Comparison of ENCODE assay signal across 23 cellular contexts in genomic region chr7:45202618-45203017, GRCh38. TPM values are rescaled to one million over a fixed set of nuclear protein-coding genes. Genes with fewer than 3 reads are reported as not detected.
"Had no signal": no experiment of that assay in that cellular context is flagged by ENCODE, and none has a peak within 500 bp of the region (broad histone marks: within the 10 kb centered on the region; RNA-seq: fewer than 3 reads in every experiment).

No MANE protein-coding gene starts in this region.

- H3K27ac ChIP-seq: suprapubic skin, vagina had no signal

- DNase-seq: activated B cell treated with CpG ODN at 0.5 μM for 24 hours; activated CD4-positive, alpha-beta T cell treated with anti-CD3 and anti-CD28 coated beads for 48 hours; activated CD8-positive, alpha-beta memory T cell treated with anti-CD3 and anti-CD28 coated beads for 24 hours; activated CD8-positive, alpha-beta memory T cell treated with anti-CD3 and anti-CD28 coated beads, Interleukin-2, amount 50 U/mL, for 48 hours; activated effector memory CD4-positive, alpha-beta T cell treated with anti-CD3 and anti-CD28 coated beads, Interleukin-2, amount 50 U/mL, for 16 hours; activated T-cell treated with anti-CD3 and anti-CD28 coated beads, Interleukin-2, amount 50 U/mL, for 48 hours; adrenal gland; immature natural killer cell; lower lobe of right lung; nucleus accumbens; stimulated activated CD4-positive, alpha-beta T cell treated with anti-CD3 and anti-CD28 coated beads, Interleukin-12 subunit alpha, Interleukin-12 subunit beta, amount 100 ng/mL, for 4 hours; stimulated activated CD4-positive, alpha-beta T cell treated with anti-CD3 and anti-CD28 coated beads, Interleukin-1b, Interleukin-23, amount 100 ng/mL, for 48 hours; trophoblast cell had no signal

- H3K4me1 Mint-ChIP-seq: immature natural killer cell, nephron had no signal

- H3K9me3 Mint-ChIP-seq: activated B cell treated with CpG ODN at 0.5 μM for 24 hours; activated naive CD4-positive, alpha-beta T cell treated with anti-CD3 and anti-CD28 coated beads, Interleukin-2, amount 50 U/mL, for 24 hours; dendritic cell treated with granulocyte-macrophage colony-stimulating factor and Interleukin-4, amounts not matched to agents 40 ng/mL and 50 ng/mL, for 4 days; immature natural killer cell; nephron; stimulated activated naive CD8-positive, alpha-beta T cell treated with anti-CD3 and anti-CD28 coated beads, Interleukin-15, Interleukin-2, amounts not matched to agents 100 ng/mL and 50 ng/mL, for 24 hours had no signal

- H3K36me3 ChIP-seq: adrenal gland, lower lobe of right lung, suprapubic skin, vagina had no signal

- H3K4me1 ChIP-seq: adrenal gland had no signal

- H3K27me3 ChIP-seq: adrenal gland, suprapubic skin, vagina had no signal

- H3K9me3 ChIP-seq: adrenal gland, lower lobe of right lung, suprapubic skin, vagina had no signal

- H3K4me3 ChIP-seq: adrenal gland, lower lobe of right lung, suprapubic skin, vagina had no signal

- H3K4me3 Mint-ChIP-seq: activated B cell treated with CpG ODN at 0.5 μM for 24 hours; activated naive CD4-positive, alpha-beta T cell treated with anti-CD3 and anti-CD28 coated beads, Interleukin-2, amount 50 U/mL, for 24 hours; dendritic cell treated with granulocyte-macrophage colony-stimulating factor and Interleukin-4, amounts not matched to agents 40 ng/mL and 50 ng/mL, for 4 days; immature natural killer cell; nephron; stimulated activated naive CD8-positive, alpha-beta T cell treated with anti-CD3 and anti-CD28 coated beads, Interleukin-15, Interleukin-2, amounts not matched to agents 100 ng/mL and 50 ng/mL, for 24 hours had no signal

- H3K27ac Mint-ChIP-seq: activated B cell treated with CpG ODN at 0.5 μM for 24 hours; dendritic cell treated with granulocyte-macrophage colony-stimulating factor and Interleukin-4, amounts not matched to agents 40 ng/mL and 50 ng/mL, for 4 days; immature natural killer cell; nephron; progenitor cell of endocrine pancreas had no signal

RNA-seq across cellular contexts. Expression of gene RAMP3, which starts 45.0 kb away (rescaled TPM):
- total RNA-seq: activated B cell treated with CpG ODN at 0.5 μM for 24 hours; bronchial epithelial cell; fibroblast of villous mesenchyme; progenitor cell of endocrine pancreas; T-helper 2 cell treated with Interferon-gamma antibody and Interleukin-4, amounts not matched to agents 100 ng/mL and 5 ng/mL, for 36 hours had no signal
